In genomic region chr13:112688560-112689497, GRCh38 we compare ENCODE assay signal across 8 cellular contexts. TPM values are rescaled to one million over a fixed set of nuclear protein-coding genes. Genes with fewer than 3 reads are reported as not detected.
DNase-seq lines count a peak whose midpoint lies in the region; ATAC-seq lines count a peak whose summit lies in the region.

No MANE protein-coding gene starts in this region.

- no peaks in the 10 kb centered on the region for H3K36me3 ChIP-seq in naive thymus-derived CD4-positive, alpha-beta T cell (ENCODE audit: control insufficient read depth in 2 of 3, insufficient read depth in 3 of 3, low read length in 3 of 3)

- POLR2A ChIA-PET in activated CD4-positive, alpha-beta T cell treated with anti-CD3 and anti-CD28 coated beads, Interleukin-2, amount 10 ng/mL, durations not matched to agents 7 days and 5 days (lab: Charles Lee) = no interaction called here
- POLR2A ChIA-PET in naive thymus-derived CD4-positive, alpha-beta T cell (lab: Charles Lee) = interaction anchor here (0.7 to 0.9 kb wide), 4 partner anchors 13 to 120 kb away, joined by 3 read pairs; partner anchors contain the start of gene TUBGCP3

- H3K36me3 Mint-ChIP-seq in IgD-negative memory B cell = no peaks in the 10 kb centered on the region
- H3K36me3 Mint-ChIP-seq in activated CD4-positive, alpha-beta T cell treated with anti-CD3 and anti-CD28 coated beads, Interleukin-2, amount 10 ng/mL, durations not matched to agents 7 days and 5 days (ENCODE audit: low read depth) = peaks cover 14% of the 10 kb centered on the region
- H3K36me3 Mint-ChIP-seq in effector memory CD8-positive, alpha-beta T cell (ENCODE audit: insufficient read depth) = peaks cover 15% of the 10 kb centered on the region
- H3K36me3 Mint-ChIP-seq in naive thymus-derived CD4-positive, alpha-beta T cell = peaks cover 0 to 2% (median 0%) of the 10 kb centered on the region in 5 donors

- peak overlapping the region; percentile 88 for H3K27ac ChIP-seq in naive thymus-derived CD4-positive, alpha-beta T cell (ENCODE audit: low read depth, low read length)
- peak overlapping the region; percentile 95 for H3K27ac ChIP-seq in substantia nigra (ENCODE audit: low read depth, low read length, poor library complexity, severe bottlenecking)

- peaks cover 26 to 35% (median 32%) of the 10 kb centered on the region in 3 donors for H3K4me1 Mint-ChIP-seq in IgD-negative memory B cell
- H3K4me1 Mint-ChIP-seq in activated CD4-positive, alpha-beta T cell treated with anti-CD3 and anti-CD28 coated beads, Interleukin-2, amount 10 ng/mL, durations not matched to agents 7 days and 5 days = peaks cover 51% of the 10 kb centered on the region
- H3K4me1 Mint-ChIP-seq in effector memory CD8-positive, alpha-beta T cell (ENCODE audit: low read depth in 2 of 2) = peaks cover 35 to 37% of the 10 kb centered on the region in 2 donors
- peaks cover 32 to 47% (median 43%) of the 10 kb centered on the region in 7 donors for H3K4me1 Mint-ChIP-seq in naive thymus-derived CD4-positive, alpha-beta T cell

- no peaks in the 10 kb centered on the region for H3K27me3 Mint-ChIP-seq in IgD-negative memory B cell
- H3K27me3 Mint-ChIP-seq in activated CD4-positive, alpha-beta T cell treated with anti-CD3 and anti-CD28 coated beads, Interleukin-2, amount 10 ng/mL, durations not matched to agents 7 days and 5 days = no peaks in the 10 kb centered on the region
- H3K27me3 Mint-ChIP-seq in effector memory CD8-positive, alpha-beta T cell = no peaks in the 10 kb centered on the region
- no peaks in the 10 kb centered on the region for H3K27me3 Mint-ChIP-seq in naive thymus-derived CD4-positive, alpha-beta T cell

- H3K4me3 Mint-ChIP-seq in IgD-negative memory B cell = peak overlapping the region; percentile 85 to 88 (median 88)
- H3K4me3 Mint-ChIP-seq in activated CD4-positive, alpha-beta T cell treated with anti-CD3 and anti-CD28 coated beads, Interleukin-2, amount 10 ng/mL, durations not matched to agents 7 days and 5 days = peak overlapping the region; percentile 78
- H3K4me3 Mint-ChIP-seq in effector memory CD8-positive, alpha-beta T cell = peak overlapping the region; percentile 92 to 95
- peak overlapping the region; percentile 65 to 95 (median 86) for H3K4me3 Mint-ChIP-seq in naive thymus-derived CD4-positive, alpha-beta T cell

- no peaks in the 10 kb centered on the region for H3K9me3 ChIP-seq in naive thymus-derived CD4-positive, alpha-beta T cell (ENCODE audit: control insufficient read depth in 2 of 3, low read length in 3 of 3)

- intact Hi-C loops in naive thymus-derived CD4-positive, alpha-beta T cell (cut with micrococcal nuclease) = loop anchor here (1.0 to 5.0 kb wide), 7 partner anchors 14 to 1982 kb away; partner anchors contain the start of genes CARS2 (in 1 of the 2), CUL4A (in 1 of the 2), PCID2 (in 1 of the 2) and TUBGCP3 (in 1 of the 2)

- H3K9me3 Mint-ChIP-seq in IgD-negative memory B cell = no peaks in the 10 kb centered on the region
- H3K9me3 Mint-ChIP-seq in activated CD4-positive, alpha-beta T cell treated with anti-CD3 and anti-CD28 coated beads, Interleukin-2, amount 10 ng/mL, durations not matched to agents 7 days and 5 days = no peaks in the 10 kb centered on the region
- H3K9me3 Mint-ChIP-seq in effector memory CD8-positive, alpha-beta T cell = no peaks in the 10 kb centered on the region
- no peaks in the 10 kb centered on the region for H3K9me3 Mint-ChIP-seq in naive thymus-derived CD4-positive, alpha-beta T cell

- CTCF ChIA-PET in activated CD4-positive, alpha-beta T cell treated with anti-CD3 and anti-CD28 coated beads, Interleukin-2, amount 10 ng/mL, durations not matched to agents 7 days and 5 days (lab: Charles Lee) = no interaction called here
- CTCF ChIA-PET in naive thymus-derived CD4-positive, alpha-beta T cell (lab: Charles Lee) = no interaction called here

- ATAC-seq in effector memory CD8-positive, alpha-beta T cell (replicated peaks) = peak; percentile 22
- ATAC-seq in naive thymus-derived CD4-positive, alpha-beta T cell = peak; percentile 18
- ATAC-seq in GM21529 (IDR thresholded peaks at IDR 0.05; ENCODE audit: unreplicated experiment) = no peak

- peak overlapping the region; percentile 63 for H3K4me3 ChIP-seq in naive thymus-derived CD4-positive, alpha-beta T cell (ENCODE audit: low read length)

- H3K27ac Mint-ChIP-seq in IgD-negative memory B cell = peak overlapping the region; percentile 8 to 91 (median 38)
- H3K27ac Mint-ChIP-seq in activated CD4-positive, alpha-beta T cell treated with anti-CD3 and anti-CD28 coated beads, Interleukin-2, amount 10 ng/mL, durations not matched to agents 7 days and 5 days = peak overlapping the region; percentile 89
- H3K27ac Mint-ChIP-seq in effector memory CD8-positive, alpha-beta T cell = peak overlapping the region; percentile 87 to 94
- peak overlapping the region; percentile 79 to 96 (median 90) for H3K27ac Mint-ChIP-seq in naive thymus-derived CD4-positive, alpha-beta T cell

- no peaks in the 10 kb centered on the region for H3K27me3 ChIP-seq in naive thymus-derived CD4-positive, alpha-beta T cell (ENCODE audit: control insufficient read depth in 2 of 2, insufficient read depth in 2 of 2, low read length in 2 of 2)

- peaks cover 15 to 19% of the 10 kb centered on the region in 2 donors for H3K4me1 ChIP-seq in naive thymus-derived CD4-positive, alpha-beta T cell (ENCODE audit: control insufficient read depth in 2 of 2, insufficient read depth in 2 of 2, low read length in 2 of 2)

- DNase-seq in COLO668 (lab: John Stamatoyannopoulos, UW; ENCODE audit: unreplicated experiment) = peak; percentile 64
- DNase-seq in activated CD4-positive, alpha-beta T cell treated with anti-CD3 and anti-CD28 coated beads, Interleukin-2, amount 10 ng/mL, durations not matched to agents 7 days and 5 days = peak; percentile 65
- peak in 2 of 3 experiments; percentile 17 to 19 for DNase-seq in effector memory CD8-positive, alpha-beta T cell
- peak in 7 of 9 donors; percentile 25 to 68 (median 35) for DNase-seq in naive thymus-derived CD4-positive, alpha-beta T cell
- DNase-seq in substantia nigra (lab: John Stamatoyannopoulos, UW) = peak in 22 of 49 donors; percentile 14 to 76 (median 39)
- DNase-seq in SW 1271 (lab: John Stamatoyannopoulos, UW) = no peak

RNA-seq across cellular contexts. Expression of gene ATP11A, which starts 1.0 kb away (rescaled TPM):
- 2.9 TPM for polyA plus RNA-seq in IgD-negative memory B cell
- total RNA-seq in activated CD4-positive, alpha-beta T cell treated with anti-CD3 and anti-CD28 coated beads, Interleukin-2, amount 10 ng/mL, durations not matched to agents 7 days and 5 days = 10 to 100 TPM; 63.1 to 68.4 TPM
- 100 to 1,000 TPM in 1 of 5 experiments, 10 to 100 TPM in 4; 45.0 to 111 (median 79.8) TPM for total RNA-seq in naive thymus-derived CD4-positive, alpha-beta T cell
- polyA plus RNA-seq in naive thymus-derived CD4-positive, alpha-beta T cell = 1 to 10 TPM; 4.3 to 6.1 TPM

Comparison
In these comparisons a context has a peak if more than half of its experiments do, and no peak if none do; other contexts are left out.
1. DNase-seq: peak in COLO668 (single experiment), activated CD4-positive, alpha-beta T cell treated with anti-CD3 and anti-CD28 coated beads, Interleukin-2, amount 10 ng/mL, durations not matched to agents 7 days and 5 days (single experiment), effector memory CD8-positive, alpha-beta T cell (2 of 3) and naive thymus-derived CD4-positive, alpha-beta T cell (7 of 9); none in SW 1271 (0 of 2).
2. H3K27ac Mint-ChIP-seq: peak in every context shown above with its lines; median percentile 90 in effector memory CD8-positive, alpha-beta T cell; 90 in naive thymus-derived CD4-positive, alpha-beta T cell; 89 in activated CD4-positive, alpha-beta T cell treated with anti-CD3 and anti-CD28 coated beads, Interleukin-2, amount 10 ng/mL, durations not matched to agents 7 days and 5 days; 38 in IgD-negative memory B cell.
3. Peak in every context shown above with its lines, with median percentiles within 50 percentile points of each other: H3K4me3 Mint-ChIP-seq.